In genomic region chr12:109827080-109827479, GRCh38 we compare ENCODE assay signal across 29 cellular contexts. TPM values are rescaled to one million over a fixed set of nuclear protein-coding genes. Genes with fewer than 3 reads are reported as not detected.
"Had no signal": no experiment of that assay in that cellular context is flagged by ENCODE, and none has a peak within 500 bp of the region (broad histone marks: within the 10 kb centered on the region; RNA-seq: fewer than 3 reads in every experiment).

No MANE protein-coding gene starts in this region.

- H3K36me3 ChIP-seq: adrenal gland, ascending aorta, breast epithelium, cardiac muscle cell, colonic mucosa had no signal

- H3K27me3 ChIP-seq: adrenal gland, breast epithelium, cardiac muscle cell, colonic mucosa had no signal

- H3K4me1 ChIP-seq: colonic mucosa had no signal

- DNase-seq: activated CD4-positive, alpha-beta T cell treated with anti-CD3 and anti-CD28 coated beads for 1 hour; activated CD4-positive, alpha-beta T cell treated with anti-CD3 and anti-CD28 coated beads for 4 hours; activated CD4-positive, alpha-beta T cell treated with anti-CD3 and anti-CD28 coated beads, Interleukin-2, amount 10 ng/mL, durations not matched to agents 7 days and 5 days; activated CD4-positive, alpha-beta T cell treated with anti-CD3 and anti-CD28 coated beads, Interleukin-2, amount 50 U/mL, for 4 hours; activated CD8-positive, alpha-beta memory T cell treated with anti-CD3 and anti-CD28 coated beads for 24 hours; activated CD8-positive, alpha-beta T cell treated with anti-CD3 and anti-CD28 coated beads for 36 hours; activated effector memory CD4-positive, alpha-beta T cell treated with anti-CD3 and anti-CD28 coated beads, Interleukin-2, amount 50 U/mL, for 16 hours; activated naive CD4-positive, alpha-beta T cell treated with anti-CD3 and anti-CD28 coated beads for 36 hours; activated naive CD8-positive, alpha-beta T cell treated with anti-CD3 and anti-CD28 coated beads for 36 hours; activated naive CD8-positive, alpha-beta T cell treated with anti-CD3 and anti-CD28 coated beads, Interleukin-2, amount 50 U/mL, for 24 hours; activated T-cell treated with anti-CD3 and anti-CD28 coated beads, Interleukin-2, amount 50 U/mL, for 4 hours; adrenal gland; amygdala; central memory CD4-positive, alpha-beta T cell; cerebellar nuclear complex; colonic mucosa; dorsolateral prefrontal cortex; effector memory CD4-positive, alpha-beta T cell; endodermal cell; foreskin fibroblast; head of caudate nucleus; T-helper 2 cell had no signal

- H3K9me3 ChIP-seq: adrenal gland, ascending aorta, breast epithelium, colonic mucosa had no signal

- ATAC-seq: activated CD8-positive, alpha-beta T cell treated with anti-CD3 and anti-CD28 coated beads for 36 hours; activated naive CD8-positive, alpha-beta T cell treated with anti-CD3 and anti-CD28 coated beads, Interleukin-2, amount 50 U/mL, for 24 hours; activated T-cell treated with anti-CD3 and anti-CD28 coated beads, Interleukin-2, amount 50 U/mL, for 4 hours; WTC11 had no signal

- H3K4me3 ChIP-seq: adrenal gland, ascending aorta, breast epithelium, cardiac muscle cell, colonic mucosa, dorsolateral prefrontal cortex had no signal

- H3K27ac ChIP-seq: ascending aorta, cardiac muscle cell, colonic mucosa had no signal

- FAIRE-seq: frontal cortex had no signal

RNA-seq across cellular contexts. Expression of gene TRPV4, which starts 6.1 kb away (rescaled TPM):
- total RNA-seq: activated CD8-positive, alpha-beta T cell treated with anti-CD3 and anti-CD28 coated beads for 36 hours; activated naive CD4-positive, alpha-beta T cell treated with anti-CD3 and anti-CD28 coated beads for 36 hours; activated naive CD8-positive, alpha-beta T cell treated with anti-CD3 and anti-CD28 coated beads for 36 hours; activated T-cell treated with anti-CD3 and anti-CD28 coated beads, Interleukin-2, amount 50 U/mL, for 4 hours; activated T-helper 2 cell treated with anti-CD3 and anti-CD28 coated beads, Interferon-gamma antibody, Interleukin-2, Interleukin-4, amounts not matched to agents 10 μg/mL and 5 μg/mL and 100 μg/mL, durations not matched to agents 14 hours and 24 hours and 36 hours; ascending aorta; frontal cortex; T-helper 1 cell treated with Interleukin-12 subunit alpha and Interleukin-12 subunit beta and Interleukin-4 antibody, amounts not matched to agents 30 ng/mL and 1 ng/mL, for 36 hours had no signal
